Comparison of ENCODE assay signal across 4 cellular contexts in genomic region chr2:36683002-36683401, GRCh38.
A peak's percentile ranks its signal among the peaks of the same experiment; 100 is the strongest.
TF ChIP-seq lines count a peak whose summit lies in the region.

No MANE protein-coding gene starts in this region.

TF ChIP-seq in HepG2, 621 proteins besides CTCF, POLR2A, EP300 and RAD21:
- TF ChIP-seq SRSF1 (optimal IDR thresholded peaks at IDR 0.05; ENCODE audit: low read depth, low read length): no peak
- TF ChIP-seq MAFK (conservative IDR thresholded peaks at IDR 0.05 in 1 of 2, IDR thresholded peaks at IDR 0.05 in 1 of 2; ENCODE audit: low read length in 2 of 2): peak; percentile 75 to 80
- TF ChIP-seq MAFF (IDR thresholded peaks at IDR 0.05; ENCODE audit: low read depth, low read length): peak; percentile 54

TF ChIP-seq in A549, 52 proteins besides CTCF, POLR2A, EP300 and RAD21:
- TF ChIP-seq HDAC2 (IDR thresholded peaks at IDR 0.05) (no peak), MAFK (IDR thresholded peaks at IDR 0.05; ENCODE audit: partially characterized antibody) (peak; percentile 80)

TF ChIP-seq in IMR-90, 13 proteins besides CTCF, POLR2A, EP300 and RAD21:
- TF ChIP-seq RFX5 (IDR thresholded peaks at IDR 0.05; ENCODE audit: low read depth, low read length) (no peak), FOS (IDR thresholded peaks at IDR 0.05; ENCODE audit: low read depth, low read length) (no peak), MAFK (IDR thresholded peaks at IDR 0.05; ENCODE audit: low read depth, low read length) (0 out of 2 replicates have a peak, but pooled peaks have one; percentile 26), MAZ (IDR thresholded peaks at IDR 0.05; ENCODE audit: borderline replicate concordance, low read depth, low read length) (no peak), CHD1 (IDR thresholded peaks at IDR 0.05; ENCODE audit: low read depth, low read length) (no peak), ELK1 (IDR thresholded peaks at IDR 0.05; ENCODE audit: borderline replicate concordance, low read depth, low read length) (no peak)

TF ChIP-seq in HEK293T, 16 proteins besides CTCF, POLR2A, EP300 and RAD21:
- no peak for TF ChIP-seq TARDBP (IDR thresholded peaks at IDR 0.05)
- TF ChIP-seq FOXA1 (IDR thresholded peaks at IDR 0.05): no peak
- no peak for TF ChIP-seq LEF1 (IDR thresholded peaks at IDR 0.05; ENCODE audit: borderline replicate concordance)
- no peak for TF ChIP-seq FOXK2 (IDR thresholded peaks at IDR 0.05)
- no peak for TF ChIP-seq CTBP1 (IDR thresholded peaks at IDR 0.05; ENCODE audit: borderline replicate concordance)
